ENCODE assay signal across 1 cellular context in genomic region chr10:29005988-29006387, GRCh38.
TF ChIP-seq lines count a peak whose summit lies in the region.

No MANE protein-coding gene starts in this region.

TF ChIP-seq in K562, 482 proteins besides CTCF, POLR2A, EP300 and RAD21 (continued from another document):
- TF ChIP-seq RNF219 (CRISPR knock-in tag; IDR thresholded peaks at IDR 0.05) (no peak), MTA2 (IDR thresholded peaks at IDR 0.05; ENCODE audit: low read depth) (peak; percentile 95), TEAD4 (IDR thresholded peaks at IDR 0.05; ENCODE audit: low read length) (peak; percentile 94), TEAD4 (CRISPR knock-in tag; IDR thresholded peaks at IDR 0.05; ENCODE audit: borderline replicate concordance) (no peak), TCF3 (CRISPR knock-in tag; IDR thresholded peaks at IDR 0.05) (peak; percentile 94), PML (IDR thresholded peaks at IDR 0.05; ENCODE audit: low read length) (peak; percentile 84; the same call in 1 of the 2 replicates), TBL1XR1 (IDR thresholded peaks at IDR 0.05; ENCODE audit: low read length in 2 of 2) (peak in 1 of 2 experiments; percentile 77; a peak in 2 of 4 replicates), ZBTB9 (CRISPR knock-in tag; IDR thresholded peaks at IDR 0.05) (peak; percentile 66; the same call in 1 of the 2 replicates), SOX6 (IDR thresholded peaks at IDR 0.05) (peak; percentile 95), CREB3L1 (IDR thresholded peaks at IDR 0.05; ENCODE audit: borderline replicate concordance, low read depth) (no peak)
